1 cellular context compared by ENCODE assay signal in the genomic region with DNA sequence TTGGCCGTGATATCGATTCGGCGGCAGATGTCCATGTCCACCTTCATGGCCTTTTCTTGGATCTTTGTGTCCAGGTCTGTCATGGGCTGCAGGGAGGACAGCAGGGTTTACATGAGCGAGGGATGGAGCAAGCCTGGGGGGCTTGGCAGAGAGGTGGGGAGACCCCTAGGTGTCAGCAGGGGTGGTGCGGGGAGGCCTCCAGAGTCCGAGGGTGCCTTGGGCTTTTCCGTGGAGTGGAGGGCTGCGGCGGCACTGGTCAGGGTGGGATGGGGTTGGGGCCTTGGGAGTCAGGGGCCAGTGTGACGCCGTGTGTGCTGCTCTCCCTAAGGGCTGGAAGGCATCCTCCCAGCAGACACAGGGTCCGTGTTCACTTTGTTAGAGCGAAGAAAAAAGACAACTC.
TF ChIP-seq lines count a peak whose summit lies in the region.

No MANE protein-coding gene starts in this region.

TF ChIP-seq in K562, 482 proteins besides CTCF, POLR2A, EP300 and RAD21:
- TF ChIP-seq, protein P1, sequence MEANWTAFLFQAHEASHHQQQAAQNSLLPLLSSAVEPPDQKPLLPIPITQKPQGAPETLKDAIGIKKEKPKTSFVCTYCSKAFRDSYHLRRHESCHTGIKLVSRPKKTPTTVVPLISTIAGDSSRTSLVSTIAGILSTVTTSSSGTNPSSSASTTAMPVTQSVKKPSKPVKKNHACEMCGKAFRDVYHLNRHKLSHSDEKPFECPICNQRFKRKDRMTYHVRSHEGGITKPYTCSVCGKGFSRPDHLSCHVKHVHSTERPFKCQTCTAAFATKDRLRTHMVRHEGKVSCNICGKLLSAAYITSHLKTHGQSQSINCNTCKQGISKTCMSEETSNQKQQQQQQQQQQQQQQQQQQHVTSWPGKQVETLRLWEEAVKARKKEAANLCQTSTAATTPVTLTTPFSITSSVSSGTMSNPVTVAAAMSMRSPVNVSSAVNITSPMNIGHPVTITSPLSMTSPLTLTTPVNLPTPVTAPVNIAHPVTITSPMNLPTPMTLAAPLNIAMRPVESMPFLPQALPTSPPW (CRISPR knock-in tag; IDR thresholded peaks at IDR 0.05), result no peak
TF ChIP-seq in K562: peak in this region for 0.
